11 cellular contexts compared by ENCODE assay signal in the genomic region with DNA sequence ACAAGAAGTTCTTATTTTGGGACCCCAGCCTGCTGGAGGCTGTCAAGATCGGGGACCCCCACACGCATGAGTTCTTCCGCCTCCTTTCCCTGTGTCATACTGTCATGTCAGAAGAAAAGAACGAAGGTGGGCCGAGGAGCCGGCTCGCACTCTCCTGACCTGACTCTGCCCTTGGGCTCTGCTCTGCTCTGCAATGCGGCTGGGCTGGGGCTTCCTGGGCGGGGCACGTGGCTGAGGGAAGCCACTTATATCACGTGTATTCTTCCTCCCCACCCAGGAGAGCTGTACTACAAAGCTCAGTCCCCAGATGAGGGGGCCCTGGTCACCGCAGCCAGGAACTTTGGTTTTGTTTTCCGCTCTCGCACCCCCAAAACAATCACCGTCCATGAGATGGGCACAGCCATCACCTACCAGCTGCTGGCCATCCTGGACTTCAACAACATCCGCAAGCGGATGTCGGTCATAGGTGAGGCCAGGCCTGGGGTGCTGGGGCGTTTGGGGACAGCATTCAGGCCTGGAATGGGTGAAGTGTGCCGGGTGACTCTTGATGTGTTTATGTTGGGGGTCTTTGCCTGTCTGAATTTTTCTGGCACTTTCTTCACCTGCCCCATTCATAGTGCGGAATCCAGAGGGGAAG. TPM values are rescaled to one million over a fixed set of nuclear protein-coding genes. Genes with fewer than 3 reads are reported as not detected.
A peak's percentile ranks its signal among the peaks of the same experiment; 100 is the strongest.
DNase-seq lines count a peak whose midpoint lies in the region; ATAC-seq and TF ChIP-seq lines count a peak whose summit lies in the region.
"Had no signal": no experiment of that assay in that cellular context is flagged by ENCODE, and none has a peak within 500 bp of the region (broad histone marks: within the 10 kb centered on the region; RNA-seq: fewer than 3 reads in every experiment).

No MANE protein-coding gene starts in this region.

- no peaks in the 10 kb centered on the region for H3K9me3 ChIP-seq in MM.1S (replicated peaks; ENCODE audit: insufficient read depth, low read length)

- peaks cover 67% of the 10 kb centered on the region for H3K36me3 ChIP-seq in MM.1S (replicated peaks; ENCODE audit: insufficient read depth, low read length)

- 0 out of 2 replicates have a peak, but pooled peaks cover 6% of the 10 kb centered on the region for H3F3A ChIP-seq in MM.1S (ENCODE audit: insufficient read depth, low read length)

- no peaks in the 10 kb centered on the region for H4K20me1 ChIP-seq in MM.1S (ENCODE audit: insufficient read depth, low read length)

- H3K27me3 ChIP-seq in MM.1S (replicated peaks; ENCODE audit: insufficient read depth, low read length): no peaks in the 10 kb centered on the region

- H3K79me2 ChIP-seq in MM.1S (ENCODE audit: low read length): peaks cover 57% of the 10 kb centered on the region

- H3K27ac ChIP-seq in MM.1S (ENCODE audit: low read length): no peak overlapping the region
- H3K27ac ChIP-seq: PC-9 had no signal

- ATAC-seq in esophagus mucosa (peak; percentile 22), GM18907 (IDR thresholded peaks at IDR 0.05; ENCODE audit: unreplicated experiment) (no peak)

- TF ChIP-seq CTCF in MM.1S (IDR thresholded peaks at IDR 0.05; ENCODE audit: low read length): no peak

- H3K9me2 ChIP-seq in MM.1S (replicated peaks; ENCODE audit: insufficient read depth, low read length): no peaks in the 10 kb centered on the region

- H3K4me3 ChIP-seq in MM.1S (ENCODE audit: low read length): no peak overlapping the region
- H3K4me3 ChIP-seq: PC-9 had no signal

- H3K4me1 ChIP-seq in MM.1S (ENCODE audit: low read length): no peaks in the 10 kb centered on the region

- H2AFZ ChIP-seq in MM.1S (ENCODE audit: low read length): no peak overlapping the region
- H2AFZ ChIP-seq: PC-9 had no signal

- no peak overlapping the region for H3K9ac ChIP-seq in MM.1S (ENCODE audit: low read length)

- H3K4me2 ChIP-seq in MM.1S (ENCODE audit: low read depth, low read length): no peak overlapping the region
- H3K4me2 ChIP-seq: PC-9 had no signal

- DNase-seq in MM.1S: peak; percentile 4
- peak; percentile 69 for DNase-seq in activated CD8-positive, alpha-beta memory T cell treated with anti-CD3 and anti-CD28 coated beads, Interleukin-2, amount 50 U/mL, for 4 hours
- DNase-seq in stimulated activated CD8-positive, alpha-beta memory T cell treated with anti-CD3 and anti-CD28 coated beads, Interleukin-12 subunit alpha, Interleukin-12 subunit beta, amount 100 ng/mL, for 1 hour (ENCODE audit: low read depth): peak; percentile 64
- no peak for DNase-seq in NCI-H526 (lab: John Stamatoyannopoulos, UW)
- no peak for DNase-seq in medulla oblongata (ENCODE audit: extremely low spot score)
- no peak for DNase-seq in NCI-H146 (lab: John Stamatoyannopoulos, UW)
- DNase-seq: Calu3, PC-9 had no signal

RNA-seq across cellular contexts. Expression of a gene that starts 17.6 kb away (rescaled TPM):
- 3.7 TPM for total RNA-seq in esophagus mucosa

RNA-seq across cellular contexts. Expression of a gene that starts 22.1 kb away (rescaled TPM):
- total RNA-seq in esophagus mucosa: not detected
- total RNA-seq: Calu3, M059J, PC-9 had no signal

Comparison
In these comparisons a context has a peak if more than half of its experiments do, and no peak if none do; other contexts are left out.
1. DNase-seq: peak in MM.1S (single experiment), activated CD8-positive, alpha-beta memory T cell treated with anti-CD3 and anti-CD28 coated beads, Interleukin-2, amount 50 U/mL, for 4 hours (single experiment) and stimulated activated CD8-positive, alpha-beta memory T cell treated with anti-CD3 and anti-CD28 coated beads, Interleukin-12 subunit alpha, Interleukin-12 subunit beta, amount 100 ng/mL, for 1 hour (single experiment); none in NCI-H526 (0 of 2), medulla oblongata (single experiment) and NCI-H146 (single experiment).